Comparison of ENCODE assay signal across 8 cellular contexts in the genomic region with DNA sequence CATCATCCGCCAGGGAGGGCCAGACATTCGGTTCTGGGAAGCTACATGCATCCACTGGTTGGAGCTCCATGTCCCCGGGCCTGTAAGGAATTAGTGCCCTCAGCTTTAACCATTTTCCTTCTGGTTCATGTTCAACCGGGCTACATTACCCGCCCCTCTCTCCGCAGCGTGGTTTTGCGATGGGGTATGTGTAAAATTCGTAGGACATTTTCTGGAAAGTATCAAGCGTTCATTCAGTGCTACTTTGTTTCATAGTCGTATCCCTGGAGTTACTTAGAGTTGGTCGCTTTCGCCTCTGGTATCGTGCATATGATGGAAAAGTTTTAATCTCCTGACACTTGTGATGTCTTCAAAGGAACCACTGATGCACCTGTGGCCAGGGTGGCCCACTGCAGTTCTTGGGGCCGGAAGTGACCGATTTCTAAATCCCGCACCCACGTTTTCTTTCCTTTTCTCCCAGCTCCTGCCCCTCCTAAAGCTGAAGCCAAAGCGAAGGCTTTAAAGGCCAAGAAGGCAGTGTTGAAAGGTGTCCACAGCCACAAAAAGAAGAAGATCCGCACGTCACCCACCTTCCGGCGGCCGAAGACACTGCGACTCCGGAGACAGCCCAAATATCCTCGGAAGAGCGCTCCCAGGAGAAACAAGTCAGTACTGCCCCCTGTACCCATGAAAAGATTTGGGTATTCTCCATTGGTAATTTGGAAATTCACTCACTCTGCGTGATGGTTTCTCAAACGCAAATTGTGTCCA. TPM values are rescaled to one million over a fixed set of nuclear protein-coding genes. Genes with fewer than 3 reads are reported as not detected.
DNase-seq lines count a peak whose midpoint lies in the region; ATAC-seq, FAIRE-seq and TF ChIP-seq lines count a peak whose summit lies in the region.

No MANE protein-coding gene starts in this region.

- H3K36me3 ChIP-seq in OCI-LY7 (ENCODE audit: insufficient read depth, low read length): peaks cover 56% of the 10 kb centered on the region
- H3K36me3 ChIP-seq in muscle layer of duodenum (ENCODE audit: control insufficient read depth in 1 of 2, insufficient read depth in 2 of 2, low read length in 2 of 2): peaks cover 31 to 32% of the 10 kb centered on the region in 2 donors

- peak overlapping the region; percentile 100 for H3K4me2 ChIP-seq in OCI-LY7 (ENCODE audit: low read length)

- no peak for FAIRE-seq in H54 (lab: Jason Lieb, UNC)

- H3K4me3 ChIP-seq in GM12864 (ENCODE audit: low read depth, low read length) (peak overlapping the region; percentile 100), OCI-LY7 (ENCODE audit: low read depth, low read length, poor library complexity, severe bottlenecking) (peak overlapping the region; percentile 88), muscle layer of duodenum (ENCODE audit: low read depth in 1 of 2, low read length in 2 of 2) (peak overlapping the region; percentile 78 to 80)

- H2AFZ ChIP-seq in OCI-LY7 (ENCODE audit: low read length): no peak overlapping the region

- H4K20me1 ChIP-seq in OCI-LY7 (ENCODE audit: insufficient read depth, low read length): peaks cover 9% of the 10 kb centered on the region; the same call in 1 of the 2 replicates

- TF ChIP-seq CTCF in GM12864 (IDR thresholded peaks at IDR 0.05; ENCODE audit: low read depth, low read length, missing control alignments) (peak; percentile 10), OCI-LY7 (conservative IDR thresholded peaks at IDR 0.05; ENCODE audit: low read length) (peak; percentile 62)

- DNase-seq in GM12864 (ENCODE audit: low read depth) (no peak), OCI-LY7 (ENCODE audit: low spot score) (peak; percentile 62), H54 (ENCODE audit: insufficient read length, low spot score) (no peak), GM19240 (ENCODE audit: insufficient read length, low spot score) (no peak)
- peak; percentile 29 for DNase-seq in central memory CD4-positive, alpha-beta T cell

- CTCF ChIA-PET in OCI-LY7 (lab: Charles Lee; ENCODE audit: unreplicated experiment): no interaction called here

- intact Hi-C loops in OCI-LY7 (cut with micrococcal nuclease; ENCODE audit: unreplicated experiment): loop anchor here (2.0 kb wide), 1 partner anchor 74 kb away; no protein-coding TSS in a partner anchor

- H3K4me1 ChIP-seq in OCI-LY7 (ENCODE audit: insufficient read depth, low read length, poor library complexity, severe bottlenecking): peaks cover 50% of the 10 kb centered on the region
- H3K4me1 ChIP-seq in muscle layer of duodenum (ENCODE audit: control insufficient read depth in 1 of 2, insufficient read depth in 2 of 2, low read length in 2 of 2): peaks cover 18 to 54% of the 10 kb centered on the region in 2 donors

- no peaks in the 10 kb centered on the region for H3K27me3 ChIP-seq in muscle layer of duodenum (ENCODE audit: low read depth, low read length)

- peaks cover 35% of the 10 kb centered on the region for H3K79me2 ChIP-seq in OCI-LY7 (ENCODE audit: insufficient read depth, low read depth, low read length)

- no peak for ATAC-seq in HG03196 (IDR thresholded peaks at IDR 0.05; ENCODE audit: unreplicated experiment)
- ATAC-seq in GM18502 (IDR thresholded peaks at IDR 0.05; ENCODE audit: poor library complexity, unreplicated experiment): no peak

- H3K9me3 ChIP-seq in OCI-LY7 (ENCODE audit: low read length): no peaks in the 10 kb centered on the region
- H3K9me3 ChIP-seq in muscle layer of duodenum (ENCODE audit: control insufficient read depth in 1 of 2, low read length in 2 of 2): no peaks in the 10 kb centered on the region

- H3K9me2 ChIP-seq in OCI-LY7 (ENCODE audit: insufficient read depth, low read length): no peaks in the 10 kb centered on the region

- POLR2A ChIA-PET in OCI-LY7 (lab: Charles Lee): interaction anchor here (0.6 to 2.5 kb wide), 12 partner anchors 8 to 231 kb away, joined by 3 to 18 read pairs (median 4); a partner anchor contains a TSS

- no peak for TF ChIP-seq POLR2A in H54 (IDR thresholded peaks at IDR 0.05; ENCODE audit: low read depth, low read length)

- TSS peak; percentile 90 for BruUV-seq in OCI-LY7 (replicated peaks; lab: Mats Ljungman, UMichigan)

- H3K27ac ChIP-seq in OCI-LY7 (ENCODE audit: low read depth, low read length, poor library complexity, severe bottlenecking) (peak overlapping the region; percentile 82), muscle layer of duodenum (ENCODE audit: low read length) (peak overlapping the region; percentile 70)

RNA-seq across cellular contexts. Expression of a gene that starts 0.6 kb away (rescaled TPM):
- total RNA-seq in OCI-LY7 (2014; rRNA removed; shearing (Covaris generic)): 930 and 1,152 TPM in 2 replicates
- total RNA-seq in OCI-LY7 (2022): 2,557 and 2,633 TPM in 2 replicates

RNA-seq across cellular contexts. Expression of a gene that starts 2.8 kb away (rescaled TPM):
- total RNA-seq in OCI-LY7 (2014; rRNA removed; shearing (Covaris generic)): 0.22 TPM in 1 of 2 replicates, not detected in the other
- 0.46 and 0.99 TPM in 2 replicates for total RNA-seq in OCI-LY7 (2022)

RNA-seq across cellular contexts. Expression of a gene that starts 5.6 kb away (rescaled TPM):
- total RNA-seq in OCI-LY7 (2014; rRNA removed; shearing (Covaris generic)): 0.28 and 1.6 TPM in 2 replicates
- total RNA-seq in OCI-LY7 (2022): 2.5 and 3.4 TPM in 2 replicates

RNA-seq across cellular contexts. Expression of a gene that starts 8.2 kb away (rescaled TPM):
- total RNA-seq in OCI-LY7 (2014; rRNA removed; shearing (Covaris generic)): 12.2 and 17.0 TPM in 2 replicates
- total RNA-seq in OCI-LY7 (2022): 14.0 and 15.1 TPM in 2 replicates

RNA-seq across cellular contexts. Expression of a gene that starts 8.7 kb away (rescaled TPM):
- 4.5 and 11.3 TPM in 2 replicates for total RNA-seq in OCI-LY7 (2014; rRNA removed; shearing (Covaris generic))
- total RNA-seq in OCI-LY7 (2022): 4.6 and 5.9 TPM in 2 replicates

Comparison
In these comparisons a context has a peak if more than half of its experiments do, and no peak if none do; other contexts are left out.
1. DNase-seq: peak in OCI-LY7 (single experiment) and central memory CD4-positive, alpha-beta T cell (single experiment); none in GM12864 (single experiment), H54 (single experiment) and GM19240 (single experiment).
2. Peak in every context shown above with its lines, with median percentiles within 50 percentile points of each other: H3K4me3 ChIP-seq.